ENCODE assay signal across 14 cellular contexts in the genomic region with DNA sequence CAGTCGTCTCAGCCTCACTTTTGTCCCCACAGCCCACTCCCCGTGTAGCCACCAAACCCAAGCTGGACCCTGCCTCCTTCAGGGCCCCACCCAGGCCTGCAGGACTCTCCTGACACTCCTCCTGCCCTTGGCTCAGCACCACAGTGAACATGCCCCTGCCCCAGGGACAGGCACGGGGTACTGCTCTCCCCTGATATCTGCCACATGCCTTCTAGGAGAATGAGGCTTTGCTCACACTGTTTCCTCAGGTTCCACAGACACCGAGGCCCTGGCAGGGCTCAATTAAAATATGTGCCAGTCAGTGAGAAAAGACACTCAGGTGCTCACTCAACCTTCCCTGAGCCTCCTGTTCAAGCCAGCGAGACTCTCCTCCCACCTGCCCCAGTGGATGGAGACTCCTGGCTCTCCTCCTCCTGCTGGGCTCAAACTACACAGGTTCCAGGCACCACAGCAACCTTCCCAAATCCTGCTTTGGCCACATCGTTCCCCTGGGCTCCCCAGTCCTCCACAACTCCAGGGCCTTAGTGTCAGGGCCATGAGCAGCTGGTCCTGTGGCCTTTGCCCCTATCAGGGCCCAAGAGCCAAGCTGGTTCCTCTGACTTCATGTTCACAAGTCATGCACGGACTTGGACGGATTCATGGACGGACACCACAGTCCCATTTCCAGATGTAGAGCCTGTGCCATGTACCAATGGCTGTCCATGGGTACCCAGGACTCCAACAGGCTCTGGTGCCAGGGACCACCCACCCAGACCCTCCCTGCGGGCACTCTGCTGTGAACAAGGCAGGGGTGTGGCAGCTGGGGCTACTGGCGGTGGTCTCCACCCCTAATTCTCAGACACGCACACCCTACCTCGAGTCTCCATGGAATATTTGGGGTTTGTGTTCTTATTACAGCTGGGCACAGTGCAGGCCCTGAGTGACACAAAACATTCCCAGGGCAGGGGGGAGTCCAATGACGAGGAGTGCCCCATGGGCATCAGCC. TPM values are rescaled to one million over a fixed set of nuclear protein-coding genes. Genes with fewer than 3 reads are reported as not detected.
A peak's percentile ranks its signal among the peaks of the same experiment; 100 is the strongest.
DNase-seq lines count a peak whose midpoint lies in the region; ATAC-seq and TF ChIP-seq lines count a peak whose summit lies in the region.
"Had no signal": no experiment of that assay in that cellular context is flagged by ENCODE, and none has a peak within 500 bp of the region (broad histone marks: within the 10 kb centered on the region; RNA-seq: fewer than 3 reads in every experiment).

No MANE protein-coding gene starts in this region.

- POLR2A ChIA-PET in activated CD4-positive, alpha-beta memory T cell treated with anti-CD3 and anti-CD28 coated beads, Interleukin-2, amount 10 ng/mL, durations not matched to agents 7 days and 5 days (lab: Charles Lee), result no interaction called here
- POLR2A ChIA-PET in activated CD4-positive, alpha-beta memory T cell treated with anti-CD3 and anti-CD28 coated beads for 36 hours (lab: Charles Lee), result no interaction called here

- peak; percentile 14 for DNase-seq in activated CD4-positive, alpha-beta memory T cell treated with anti-CD3 and anti-CD28 coated beads, Interleukin-2, amount 10 ng/mL, durations not matched to agents 7 days and 5 days
- no peak for DNase-seq in activated CD4-positive, alpha-beta memory T cell treated with anti-CD3 and anti-CD28 coated beads for 36 hours
- DNase-seq in H7, result peak; percentile 26
- no peak for DNase-seq in trophoblast cell
- no peak for DNase-seq in natural killer cell
- no peak for DNase-seq in transverse colon
- DNase-seq: CD4-positive, CD25-positive, alpha-beta regulatory T cell; NCI-H1694 treated with DMSO at 0.1 percent for 48 hours; NCI-H526 had no signal

- peaks cover 7% of the 10 kb centered on the region for H3K79me2 ChIP-seq in trophoblast cell (ENCODE audit: control insufficient read depth, insufficient read depth, low read length, poor library complexity)

- H3K27me3 ChIP-seq in H7 (ENCODE audit: control insufficient read depth, insufficient read depth, low read length), result no peaks in the 10 kb centered on the region
- H3K27me3 ChIP-seq in trophoblast cell (ENCODE audit: insufficient read depth, low read length), result no peaks in the 10 kb centered on the region
- no peaks in the 10 kb centered on the region for H3K27me3 ChIP-seq in transverse colon
- H3K27me3 ChIP-seq: neural progenitor cell had no signal

- H3K27ac ChIP-seq in cingulate gyrus (ENCODE audit: low read depth, low read length), result peak overlapping the region; percentile 15
- no peak overlapping the region for H3K27ac ChIP-seq in trophoblast cell (ENCODE audit: low read depth, low read length)
- H3K27ac ChIP-seq in transverse colon, result peak overlapping the region in 1 of 4 donors; percentile 31
- H3K27ac ChIP-seq: neural progenitor cell had no signal

- peak overlapping the region; percentile 7 for H4K91ac ChIP-seq in trophoblast cell (ENCODE audit: low read depth, low read length)

- CTCF ChIA-PET in activated CD4-positive, alpha-beta memory T cell treated with anti-CD3 and anti-CD28 coated beads, Interleukin-2, amount 10 ng/mL, durations not matched to agents 7 days and 5 days (lab: Charles Lee), result no interaction called here
- CTCF ChIA-PET in activated CD4-positive, alpha-beta memory T cell treated with anti-CD3 and anti-CD28 coated beads for 36 hours (lab: Charles Lee), result interaction anchor here (1.6 to 2.4 kb wide), 2 partner anchors 10 kb away, joined by 7 to 9 read pairs; no protein-coding TSS in a partner anchor

- H3K9ac ChIP-seq in trophoblast cell (ENCODE audit: low read length), result no peak overlapping the region
- H3K9ac ChIP-seq: neural progenitor cell had no signal

- no peak for ATAC-seq in natural killer cell
- ATAC-seq in GM21528 (IDR thresholded peaks at IDR 0.05; ENCODE audit: low FRiP score, unreplicated experiment), result no peak
- ATAC-seq: HCT116, Panc1 had no signal

- no peak overlapping the region for H2BK120ac ChIP-seq in trophoblast cell (ENCODE audit: insufficient read depth, low read length, poor library complexity)

- no peak overlapping the region for H3K14ac ChIP-seq in trophoblast cell (ENCODE audit: low read length)

- in situ Hi-C loops in transverse colon (cut with MboI; ENCODE audit: low pct_ligation_motif_present in 1 of 4, low pct_unique_long_range_greater_than_20kb in 1 of 4, low sequenced_read_pairs in 3 of 4), result no loop called here

- no peak overlapping the region for H2AFZ ChIP-seq in trophoblast cell (ENCODE audit: insufficient read depth, low read length, poor library complexity)
- H2AFZ ChIP-seq: neural progenitor cell had no signal

- intact Hi-C loops in activated CD4-positive, alpha-beta memory T cell treated with anti-CD3 and anti-CD28 coated beads for 36 hours (cut with micrococcal nuclease), result no loop called here
- intact Hi-C loops in natural killer cell (cut with micrococcal nuclease), result no loop called here
- intact Hi-C loops in transverse colon (cut with DNase I; ENCODE audit: low total_unique reads), result no loop called here

- H3K36me3 ChIP-seq in H7 (replicated peaks; ENCODE audit: control insufficient read depth, insufficient read depth, low read length), result peaks cover 6% of the 10 kb centered on the region
- peaks cover 19% of the 10 kb centered on the region in 2 experiments for H3K36me3 ChIP-seq in trophoblast cell (ENCODE audit: control insufficient read depth in 1 of 2, insufficient read depth in 2 of 2, low read length in 2 of 2)
- H3K36me3 ChIP-seq in transverse colon, result no peaks in the 10 kb centered on the region
- H3K36me3 ChIP-seq: neural progenitor cell had no signal

- no peak overlapping the region for H4K12ac ChIP-seq in trophoblast cell (ENCODE audit: low read depth, low read length)

- no peak overlapping the region for H3K4me3 ChIP-seq in H7 (ENCODE audit: insufficient read depth, low read depth, low read length)
- H3K4me3 ChIP-seq in trophoblast cell (ENCODE audit: low read depth, low read length), result no peak overlapping the region
- H3K4me3 ChIP-seq in transverse colon, result no peak overlapping the region
- H3K4me3 ChIP-seq: neural progenitor cell had no signal

- no peak overlapping the region for H3K4me2 ChIP-seq in trophoblast cell (ENCODE audit: low read length)
- H3K4me2 ChIP-seq: neural progenitor cell had no signal

- no peak for TF ChIP-seq POLR2A in transverse colon (IDR thresholded peaks at IDR 0.05)

- no peak for TF ChIP-seq CTCF in natural killer cell (IDR thresholded peaks at IDR 0.05)
- no peak for TF ChIP-seq CTCF in transverse colon (IDR thresholded peaks at IDR 0.05)

- no peak overlapping the region for H2AK5ac ChIP-seq in trophoblast cell (ENCODE audit: low read length)

- H3K9me3 ChIP-seq in trophoblast cell (ENCODE audit: insufficient read depth, low read depth, low read length) (peaks cover 3% of the 10 kb centered on the region), transverse colon (no peaks in the 10 kb centered on the region)

- H2BK12ac ChIP-seq in trophoblast cell (ENCODE audit: low read length), result peak overlapping the region; percentile 3

- peaks cover 13% of the 10 kb centered on the region for H3K36me3 Mint-ChIP-seq in activated CD4-positive, alpha-beta memory T cell treated with anti-CD3 and anti-CD28 coated beads, Interleukin-2, amount 10 ng/mL, durations not matched to agents 7 days and 5 days (ENCODE audit: low read depth)
- peaks cover 4% of the 10 kb centered on the region for H3K36me3 Mint-ChIP-seq in activated CD4-positive, alpha-beta memory T cell treated with anti-CD3 and anti-CD28 coated beads for 36 hours
- H3K36me3 Mint-ChIP-seq in natural killer cell, result no peaks in the 10 kb centered on the region

- H3K23ac ChIP-seq in trophoblast cell (ENCODE audit: low read length), result no peak overlapping the region

- WGBS in trophoblast cell (ENCODE audit: extremely low coverage, insufficient coverage, insufficient read length), result no CpG with 5 or more reads among the region's 14 CpGs
- 93 to 100% methylated on average over 1 to 14 of the region's 14 CpGs for WGBS in transverse colon (ENCODE audit: low coverage in 1 of 2), 2 donors

- no peaks in the 10 kb centered on the region for H3K27me3 Mint-ChIP-seq in activated CD4-positive, alpha-beta memory T cell treated with anti-CD3 and anti-CD28 coated beads, Interleukin-2, amount 10 ng/mL, durations not matched to agents 7 days and 5 days
- no peaks in the 10 kb centered on the region for H3K27me3 Mint-ChIP-seq in activated CD4-positive, alpha-beta memory T cell treated with anti-CD3 and anti-CD28 coated beads for 36 hours
- H3K27me3 Mint-ChIP-seq in natural killer cell (ENCODE audit: low read depth in 2 of 2), result no peaks in the 10 kb centered on the region
- H3K27me3 Mint-ChIP-seq: CD4-positive, CD25-positive, alpha-beta regulatory T cell had no signal

- H3K4ac ChIP-seq in trophoblast cell (ENCODE audit: low read depth, low read length), result no peak overlapping the region

- no peak for TF ChIP-seq EP300 in transverse colon (IDR thresholded peaks at IDR 0.05; ENCODE audit: low read depth)

- H3K79me1 ChIP-seq in trophoblast cell (ENCODE audit: low read length), result peaks cover 6% of the 10 kb centered on the region

- H4K8ac ChIP-seq in trophoblast cell (ENCODE audit: low read depth, low read length), result no peak overlapping the region

- H3K18ac ChIP-seq in trophoblast cell (ENCODE audit: low read length), result peak overlapping the region; percentile 13

- peaks cover 13% of the 10 kb centered on the region for H3K4me1 Mint-ChIP-seq in activated CD4-positive, alpha-beta memory T cell treated with anti-CD3 and anti-CD28 coated beads, Interleukin-2, amount 10 ng/mL, durations not matched to agents 7 days and 5 days
- H3K4me1 Mint-ChIP-seq in activated CD4-positive, alpha-beta memory T cell treated with anti-CD3 and anti-CD28 coated beads for 36 hours (ENCODE audit: low read depth), result peaks cover 6% of the 10 kb centered on the region
- peaks cover 6 to 44% of the 10 kb centered on the region in 2 donors for H3K4me1 Mint-ChIP-seq in natural killer cell

- H3K4me1 ChIP-seq in trophoblast cell (ENCODE audit: control insufficient read depth in 1 of 2, insufficient read depth in 2 of 2, low read length in 2 of 2) (peaks cover 40 to 60% of the 10 kb centered on the region in 2 experiments), transverse colon (peaks cover 0 to 4% (median 0%) of the 10 kb centered on the region in 4 donors)
- H3K4me1 ChIP-seq: neural progenitor cell had no signal

- no peak overlapping the region for H3K4me3 Mint-ChIP-seq in activated CD4-positive, alpha-beta memory T cell treated with anti-CD3 and anti-CD28 coated beads, Interleukin-2, amount 10 ng/mL, durations not matched to agents 7 days and 5 days
- no peak overlapping the region for H3K4me3 Mint-ChIP-seq in activated CD4-positive, alpha-beta memory T cell treated with anti-CD3 and anti-CD28 coated beads for 36 hours
- H3K4me3 Mint-ChIP-seq in natural killer cell, result no peak overlapping the region
- H3K4me3 Mint-ChIP-seq: CD4-positive, CD25-positive, alpha-beta regulatory T cell had no signal

- H3K9me3 Mint-ChIP-seq in activated CD4-positive, alpha-beta memory T cell treated with anti-CD3 and anti-CD28 coated beads, Interleukin-2, amount 10 ng/mL, durations not matched to agents 7 days and 5 days, result no peaks in the 10 kb centered on the region
- no peaks in the 10 kb centered on the region for H3K9me3 Mint-ChIP-seq in activated CD4-positive, alpha-beta memory T cell treated with anti-CD3 and anti-CD28 coated beads for 36 hours
- no peaks in the 10 kb centered on the region for H3K9me3 Mint-ChIP-seq in natural killer cell
- H3K9me3 Mint-ChIP-seq: CD4-positive, CD25-positive, alpha-beta regulatory T cell; neural progenitor cell had no signal

- H2BK5ac ChIP-seq in trophoblast cell (ENCODE audit: low read depth, low read length, poor library complexity), result peak overlapping the region; percentile 5

- no peak overlapping the region for H3K27ac Mint-ChIP-seq in activated CD4-positive, alpha-beta memory T cell treated with anti-CD3 and anti-CD28 coated beads, Interleukin-2, amount 10 ng/mL, durations not matched to agents 7 days and 5 days
- H3K27ac Mint-ChIP-seq in activated CD4-positive, alpha-beta memory T cell treated with anti-CD3 and anti-CD28 coated beads for 36 hours, result no peak overlapping the region
- H3K27ac Mint-ChIP-seq in natural killer cell, result peak overlapping the region in 1 of 2 donors; percentile 53

RNA-seq across cellular contexts. Expression of gene BICD2, which starts 36.6 kb away (rescaled TPM):
- total RNA-seq in activated CD4-positive, alpha-beta memory T cell treated with anti-CD3 and anti-CD28 coated beads, Interleukin-2, amount 10 ng/mL, durations not matched to agents 7 days and 5 days, result 10 to 100 TPM; 27.0 to 28.2 TPM
- total RNA-seq in activated CD4-positive, alpha-beta memory T cell treated with anti-CD3 and anti-CD28 coated beads for 36 hours, result 10 to 100 TPM; 16.5 to 17.2 TPM
- 34.3 and 42.2 TPM in 2 replicates for total RNA-seq in H7 (2014; rRNA removed; shearing (Covaris generic))
- polyA plus RNA-seq in trophoblast cell (2013), result 25.7 and 26.4 TPM in 2 replicates
- total RNA-seq in natural killer cell, result 10 to 100 TPM; 27.0 to 39.7 (median 39.7) TPM
- 10 to 100 TPM; 15.7 to 29.3 (median 19.7) TPM for total RNA-seq in transverse colon

RNA-seq across cellular contexts. Expression of gene IPPK, which starts 58.1 kb away (rescaled TPM):
- 10 to 100 TPM; 11.4 to 11.5 TPM for total RNA-seq in activated CD4-positive, alpha-beta memory T cell treated with anti-CD3 and anti-CD28 coated beads, Interleukin-2, amount 10 ng/mL, durations not matched to agents 7 days and 5 days
- total RNA-seq in activated CD4-positive, alpha-beta memory T cell treated with anti-CD3 and anti-CD28 coated beads for 36 hours, result 10 to 100 TPM; 10.8 to 11.0 TPM
- 10.6 and 12.5 TPM in 2 replicates for total RNA-seq in H7 (2014; rRNA removed; shearing (Covaris generic))
- polyA plus RNA-seq in trophoblast cell (2013), result 7.8 and 8.4 TPM in 2 replicates
- total RNA-seq in natural killer cell, result 1 to 10 TPM; 4.9 to 9.2 (median 6.7) TPM
- 10 to 100 TPM in 2 of 4 donors, 1 to 10 TPM in 2; 6.2 to 12.2 (median 10.1) TPM for total RNA-seq in transverse colon

Comparison
In these comparisons a context has a peak if more than half of its experiments do, and no peak if none do; other contexts are left out.
1. DNase-seq: peak in activated CD4-positive, alpha-beta memory T cell treated with anti-CD3 and anti-CD28 coated beads, Interleukin-2, amount 10 ng/mL, durations not matched to agents 7 days and 5 days (single experiment) and H7 (single experiment); none in activated CD4-positive, alpha-beta memory T cell treated with anti-CD3 and anti-CD28 coated beads for 36 hours (single experiment), trophoblast cell (0 of 2), natural killer cell (single experiment) and transverse colon (single experiment).